ENCODE assay signal across 2 cellular contexts in the genomic region with DNA sequence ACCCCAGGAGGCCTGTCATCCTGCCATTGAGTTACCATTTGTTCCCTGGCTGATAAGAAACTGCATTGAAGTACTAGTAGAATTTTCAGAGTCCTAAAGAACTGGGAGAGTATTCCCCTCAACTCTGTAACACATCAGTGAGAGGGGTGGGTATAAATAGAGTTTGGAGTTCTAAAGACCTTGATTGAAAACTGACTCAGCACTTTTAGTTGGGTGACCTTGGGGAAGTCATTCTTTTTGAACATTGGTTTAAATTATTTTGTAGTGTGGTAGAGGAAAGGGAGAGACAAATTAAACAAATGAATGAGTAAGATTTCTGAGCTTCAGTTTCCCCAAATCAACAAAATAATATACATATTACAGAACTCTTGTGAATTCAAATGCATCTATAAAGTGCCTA.
A peak's percentile ranks its signal among the peaks of the same experiment; 100 is the strongest.
TF ChIP-seq lines count a peak whose summit lies in the region.

No MANE protein-coding gene starts in this region.

TF ChIP-seq in A549, 52 proteins besides CTCF, POLR2A, EP300 and RAD21:
- no peak for TF ChIP-seq HDAC2 (IDR thresholded peaks at IDR 0.05)
- no peak for TF ChIP-seq POLR2AphosphoS2 (conservative IDR thresholded peaks at IDR 0.05; ENCODE audit: low read length)
- TF ChIP-seq MAFK (IDR thresholded peaks at IDR 0.05; ENCODE audit: partially characterized antibody): peak; percentile 80

TF ChIP-seq in H1, 55 proteins besides CTCF, POLR2A, EP300 and RAD21:
- TF ChIP-seq CEBPB (IDR thresholded peaks at IDR 0.05; ENCODE audit: low read depth, low read length): no peak
- TF ChIP-seq TAF7 (optimal IDR thresholded peaks at IDR 0.05; ENCODE audit: borderline replicate concordance, low read depth, low read length): no peak
- TF ChIP-seq GTF2F1 (IDR thresholded peaks at IDR 0.05; ENCODE audit: borderline replicate concordance, low read depth, low read length): no peak
- no peak for TF ChIP-seq CBX5 (IDR thresholded peaks at IDR 0.05; ENCODE audit: low read depth, low read length)
- no peak for TF ChIP-seq TCF12 (IDR thresholded peaks at IDR 0.05; ENCODE audit: low read depth, low read length)
- TF ChIP-seq MAFK (IDR thresholded peaks at IDR 0.05; ENCODE audit: low read depth, low read length): peak; percentile 82
- peak; percentile 35; the same call in 1 of the 2 replicates for TF ChIP-seq BACH1 (IDR thresholded peaks at IDR 0.05; ENCODE audit: low read length)
- no peak for TF ChIP-seq KDM5A (IDR thresholded peaks at IDR 0.05; ENCODE audit: low read length)
- TF ChIP-seq CHD2 (IDR thresholded peaks at IDR 0.05; ENCODE audit: low read length): no peak
- no peak for TF ChIP-seq SP1 (IDR thresholded peaks at IDR 0.05; ENCODE audit: low read depth, low read length)
- no peak for TF ChIP-seq SIN3A (conservative IDR thresholded peaks at IDR 0.05 in 1 of 2, IDR thresholded peaks at IDR 0.05 in 1 of 2; ENCODE audit: low read depth in 1 of 2, low read length in 2 of 2)
